ENCODE assay signal across 25 cellular contexts in genomic region chr22:32994921-32995320, GRCh38.
A peak's percentile ranks its signal among the peaks of the same experiment; 100 is the strongest.
DNase-seq lines count a peak whose midpoint lies in the region; ATAC-seq and TF ChIP-seq lines count a peak whose summit lies in the region.
"Had no signal": no experiment of that assay in that cellular context is flagged by ENCODE, and none has a peak within 500 bp of the region (broad histone marks: within the 10 kb centered on the region; RNA-seq: fewer than 3 reads in every experiment).

No MANE protein-coding gene starts in this region.

- H3K9ac ChIP-seq in mammary epithelial cell (ENCODE audit: insufficient read depth, low read length) = no peak overlapping the region

- TF ChIP-seq EP300 in upper lobe of left lung (IDR thresholded peaks at IDR 0.05) = no peak

- no peak for DNase-seq in mammary epithelial cell
- no peak for DNase-seq in left cardiac atrium
- peak; percentile 22 for DNase-seq in nephron progenitor cell
- DNase-seq in upper lobe of left lung = no peak
- no peak for DNase-seq in KBM-7
- no peak for DNase-seq in NCI-H2196 treated with DMSO at 0.1 percent for 48 hours (lab: John Stamatoyannopoulos, UW; ENCODE audit: unreplicated experiment)
- DNase-seq in NCI-H446 (lab: John Stamatoyannopoulos, UW) = no peak
- DNase-seq in NCI-H2107 treated with DMSO at 0.1 percent for 48 hours (lab: John Stamatoyannopoulos, UW; ENCODE audit: unreplicated experiment) = no peak
- DNase-seq: activated CD4-positive, alpha-beta memory T cell treated with anti-CD3 and anti-CD28 coated beads for 36 hours; activated naive CD4-positive, alpha-beta T cell treated with anti-CD3 and anti-CD28 coated beads, Interleukin-2, amount 10 ng/mL, durations not matched to agents 7 days and 5 days; activated T-cell treated with anti-CD3 and anti-CD28 coated beads, Interleukin-2, amount 50 U/mL, for 1 hour; CD8-positive, alpha-beta T cell; DMS79; HFFc6; MV-4-11; NCI-H187 treated with DMSO at 0.1 percent for 48 hours; NCI-H524 treated with DMSO at 0.1 percent for 48 hours; SHP77; T-helper 1 cell; WERI-Rb-1 had no signal

- H3K36me3 ChIP-seq in mammary epithelial cell (ENCODE audit: insufficient read depth, low read length) (no peaks in the 10 kb centered on the region), upper lobe of left lung (no peaks in the 10 kb centered on the region)
- H3K36me3 ChIP-seq: thoracic aorta, WERI-Rb-1 had no signal

- H3K79me2 ChIP-seq in mammary epithelial cell (ENCODE audit: insufficient read depth, low read length) = no peaks in the 10 kb centered on the region
- H3K79me2 ChIP-seq: hepatocyte had no signal

- H3K4me3 Mint-ChIP-seq in nephron progenitor cell = no peak overlapping the region
- H3K4me3 Mint-ChIP-seq: activated CD4-positive, alpha-beta memory T cell treated with anti-CD3 and anti-CD28 coated beads for 36 hours; activated naive CD4-positive, alpha-beta T cell treated with anti-CD3 and anti-CD28 coated beads, Interleukin-2, amount 10 ng/mL, durations not matched to agents 7 days and 5 days; CD8-positive, alpha-beta T cell; HFFc6; mesothelial cell of epicardium; stimulated activated effector memory CD8-positive, alpha-beta T cell treated with anti-CD3 and anti-CD28 coated beads, Interleukin-12 subunit alpha, Interleukin-12 subunit beta, amount 100 ng/mL, for 72 hours had no signal

- no peak for TF ChIP-seq CTCF in mammary epithelial cell (conservative IDR thresholded peaks at IDR 0.05 in 1 of 2, IDR thresholded peaks at IDR 0.05 in 1 of 2; ENCODE audit: extremely low read depth in 1 of 2, insufficient read depth in 1 of 2, low read depth in 1 of 2, low read length in 2 of 2)
- no peak for TF ChIP-seq CTCF in nephron progenitor cell (IDR thresholded peaks at IDR 0.05)
- TF ChIP-seq CTCF in upper lobe of left lung (IDR thresholded peaks at IDR 0.05) = no peak

- H3K27ac Mint-ChIP-seq in nephron progenitor cell = no peak overlapping the region
- H3K27ac Mint-ChIP-seq: activated CD4-positive, alpha-beta memory T cell treated with anti-CD3 and anti-CD28 coated beads for 36 hours; activated naive CD4-positive, alpha-beta T cell treated with anti-CD3 and anti-CD28 coated beads, Interleukin-2, amount 10 ng/mL, durations not matched to agents 7 days and 5 days; CD8-positive, alpha-beta T cell; HFFc6; stimulated activated effector memory CD8-positive, alpha-beta T cell treated with anti-CD3 and anti-CD28 coated beads, Interleukin-12 subunit alpha, Interleukin-12 subunit beta, amount 100 ng/mL, for 72 hours had no signal

- in situ Hi-C loops in mammary epithelial cell (cut with MboI; ENCODE audit: low sequenced_read_pairs in 2 of 2) (loop anchor here (10.0 to 25.0 kb wide), 2 partner anchors 180 to 333 kb away; no protein-coding TSS in a partner anchor), KBM-7 (cut with MboI; ENCODE audit: low pct_unique_long_range_greater_than_20kb, low sequenced_read_pairs) (loop anchor here (25.0 kb wide), 2 partner anchors 158 to 458 kb away; no protein-coding TSS in a partner anchor)

- H4K20me1 ChIP-seq in mammary epithelial cell (ENCODE audit: insufficient read depth, low read length) = no peaks in the 10 kb centered on the region

- no peaks in the 10 kb centered on the region for H3K36me3 Mint-ChIP-seq in nephron progenitor cell (ENCODE audit: low read depth)
- H3K36me3 Mint-ChIP-seq: activated CD4-positive, alpha-beta memory T cell treated with anti-CD3 and anti-CD28 coated beads for 36 hours; activated naive CD4-positive, alpha-beta T cell treated with anti-CD3 and anti-CD28 coated beads, Interleukin-2, amount 10 ng/mL, durations not matched to agents 7 days and 5 days; CD8-positive, alpha-beta T cell; mesothelial cell of epicardium had no signal

- no peaks in the 10 kb centered on the region for H3K9me3 Mint-ChIP-seq in nephron progenitor cell
- H3K9me3 Mint-ChIP-seq: activated CD4-positive, alpha-beta memory T cell treated with anti-CD3 and anti-CD28 coated beads for 36 hours; activated naive CD4-positive, alpha-beta T cell treated with anti-CD3 and anti-CD28 coated beads, Interleukin-2, amount 10 ng/mL, durations not matched to agents 7 days and 5 days; CD8-positive, alpha-beta T cell; HFFc6; mesothelial cell of epicardium; stimulated activated effector memory CD8-positive, alpha-beta T cell treated with anti-CD3 and anti-CD28 coated beads, Interleukin-12 subunit alpha, Interleukin-12 subunit beta, amount 100 ng/mL, for 72 hours had no signal

- TF ChIP-seq POLR2A in upper lobe of left lung (IDR thresholded peaks at IDR 0.05) = no peak

- peaks cover 24% of the 10 kb centered on the region for H3K4me1 Mint-ChIP-seq in nephron progenitor cell
- H3K4me1 Mint-ChIP-seq: activated naive CD4-positive, alpha-beta T cell treated with anti-CD3 and anti-CD28 coated beads, Interleukin-2, amount 10 ng/mL, durations not matched to agents 7 days and 5 days; stimulated activated effector memory CD8-positive, alpha-beta T cell treated with anti-CD3 and anti-CD28 coated beads, Interleukin-12 subunit alpha, Interleukin-12 subunit beta, amount 100 ng/mL, for 72 hours had no signal

- dilution Hi-C loops in mammary epithelial cell (cut with HindIII; ENCODE audit: low sequenced_read_pairs) = no loop called here

- CTCF ChIA-PET in mammary epithelial cell (lab: Charles Lee; ENCODE audit: low non-redundant PET) = no interaction called here

- 67% methylated on average over 3 of the region's 4 CpGs for WGBS in mammary epithelial cell (ENCODE audit: low coverage, missing lambda C conversion rate)
- WGBS in upper lobe of left lung, 2 donors = 52 to 77% methylated on average over 4 of the region's 4 CpGs

- H3K4me3 ChIP-seq in mammary epithelial cell (replicated peaks in 1 of 3; ENCODE audit: insufficient read depth in 1 of 3, low read depth in 2 of 3, low read length in 3 of 3) (no peak overlapping the region), upper lobe of left lung (no peak overlapping the region)
- H3K4me3 ChIP-seq: hepatocyte, K562, thoracic aorta had no signal

- no peaks in the 10 kb centered on the region for H3K9me3 ChIP-seq in mammary epithelial cell (replicated peaks; ENCODE audit: insufficient read depth, low read length)
- H3K9me3 ChIP-seq in upper lobe of left lung = no peaks in the 10 kb centered on the region
- H3K9me3 ChIP-seq: thoracic aorta had no signal

- H3K4me1 ChIP-seq in mammary epithelial cell (ENCODE audit: insufficient read depth, low read length) (peaks cover 47% of the 10 kb centered on the region), upper lobe of left lung (peaks cover 27 to 39% (median 32%) of the 10 kb centered on the region in 4 donors)

- H3K27ac ChIP-seq in mammary epithelial cell (ENCODE audit: insufficient read depth, low read depth, low read length) (no peak overlapping the region), upper lobe of left lung (peak overlapping the region in 3 of 4 donors; percentile 38 to 76 (median 52))
- H3K27ac ChIP-seq: hepatocyte, thoracic aorta, WERI-Rb-1 had no signal

- H3K4me2 ChIP-seq in mammary epithelial cell (ENCODE audit: insufficient read depth, low read depth, low read length) = no peak overlapping the region
- H3K4me2 ChIP-seq: hepatocyte had no signal

- peaks cover 12% of the 10 kb centered on the region for H3K27me3 Mint-ChIP-seq in nephron progenitor cell (ENCODE audit: low read depth, poor library complexity)
- H3K27me3 Mint-ChIP-seq: activated CD4-positive, alpha-beta memory T cell treated with anti-CD3 and anti-CD28 coated beads for 36 hours had no signal

- no TSS peak for BruUV-seq in mammary epithelial cell (replicated peaks; lab: Mats Ljungman, UMichigan)

- intact Hi-C loops in mammary epithelial cell (cut with micrococcal nuclease) (no loop called here), left cardiac atrium (cut with DNase I) (loop anchor here in 1 of 2 donors (5.0 kb wide), 1 partner anchor 473 kb away; no protein-coding TSS in a partner anchor)

- ATAC-seq in left cardiac atrium (peak; percentile 6 to 31), upper lobe of left lung (ENCODE audit: low FRiP score in 2 of 2) (no peak)
- ATAC-seq: CD8-positive, alpha-beta T cell; K562; stimulated activated effector memory CD8-positive, alpha-beta T cell treated with anti-CD3 and anti-CD28 coated beads, Interleukin-12 subunit alpha, Interleukin-12 subunit beta, amount 100 ng/mL, for 72 hours had no signal

- H2AFZ ChIP-seq in mammary epithelial cell (ENCODE audit: low read depth, low read length) = peak overlapping the region; percentile 36
- H2AFZ ChIP-seq: hepatocyte had no signal

- H3K27me3 ChIP-seq in mammary epithelial cell (ENCODE audit: insufficient read depth, low read length) = no peaks in the 10 kb centered on the region
- no peaks in the 10 kb centered on the region for H3K27me3 ChIP-seq in upper lobe of left lung
- H3K27me3 ChIP-seq: hepatocyte had no signal

Comparison
In these comparisons a context has a peak if more than half of its experiments do, and no peak if none do; other contexts are left out.
1. ATAC-seq: peak in left cardiac atrium (2 of 2); none in upper lobe of left lung (0 of 2).